27 cellular contexts compared by ENCODE assay signal in genomic region chr4:126007142-126007541, GRCh38.
"Had no signal": no experiment of that assay in that cellular context is flagged by ENCODE, and none has a peak within 500 bp of the region (broad histone marks: within the 10 kb centered on the region; RNA-seq: fewer than 3 reads in every experiment).

No MANE protein-coding gene starts in this region.

- H3K27ac ChIP-seq: stomach, suprapubic skin, testis, thoracic aorta, thyroid gland, tibial artery, tibial nerve, transverse colon, upper lobe of left lung, upper lobe of right lung, uterus, vagina had no signal

- H3K4me1 ChIP-seq: stomach, suprapubic skin, testis, thyroid gland, tibial nerve, transverse colon, upper lobe of left lung, upper lobe of right lung, uterus, vagina had no signal

- FAIRE-seq: urothelium cell line had no signal

- ATAC-seq: stimulated activated effector memory CD8-positive, alpha-beta T cell treated with anti-CD3 and anti-CD28 coated beads, Interleukin-12 subunit alpha, Interleukin-12 subunit beta, amount 100 ng/mL, for 72 hours; stimulated activated memory B cell treated with anti-CD40 and anti-IgM and Interleukin-4, amounts not matched to agents 10 μg/mL and 1 μg/mL and 100 μg/mL, for 72 hours; stimulated activated naive B cell treated with anti-CD40 and anti-IgM and Interleukin-4, amounts not matched to agents 10 μg/mL and 1 μg/mL and 100 μg/mL, for 72 hours; stimulated activated naive CD8-positive, alpha-beta T cell treated with anti-CD3 and anti-CD28 coated beads, Interleukin-15, amount 100 ng/mL, for 72 hours; stimulated activated naive CD8-positive, alpha-beta T cell treated with anti-CD3 and anti-CD28 coated beads, Interleukin-15, Interleukin-2, amounts not matched to agents 100 U/mL and 50 U/mL, for 24 hours; upper lobe of right lung had no signal

- H3K27me3 ChIP-seq: stomach, suprapubic skin, testis, thyroid gland, tibial artery, tibial nerve, transverse colon, upper lobe of left lung, upper lobe of right lung, uterus, vagina had no signal

- H3K4me3 ChIP-seq: stomach, suprapubic skin, testis, thoracic aorta, thyroid gland, tibial artery, tibial nerve, transverse colon, upper lobe of left lung, upper lobe of right lung, uterus, vagina had no signal

- H3K36me3 ChIP-seq: stomach, suprapubic skin, thoracic aorta, thyroid gland, tibial artery, tibial nerve, transverse colon, upper lobe of left lung, upper lobe of right lung, uterus, vagina had no signal

- DNase-seq: stimulated activated CD4-positive, alpha-beta T cell treated with anti-CD3 and anti-CD28 coated beads, Interleukin-2, amount 100 ng/mL, for 48 hours; stimulated activated CD4-positive, alpha-beta T cell treated with anti-CD3 and anti-CD28 coated beads, Interleukin-4, amount 100 ng/mL, for 1 hour; stimulated activated CD4-positive, alpha-beta T cell treated with anti-CD3 and anti-CD28 coated beads, Interleukin-4, amount 100 ng/mL, for 24 hours; stimulated activated CD4-positive, alpha-beta T cell treated with anti-CD3 and anti-CD28 coated beads, Interleukin-4, amount 100 ng/mL, for 4 hours; stimulated activated CD8-positive, alpha-beta memory T cell treated with anti-CD3 and anti-CD28 coated beads, Interleukin-4, amount 100 ng/mL, for 48 hours; stimulated activated naive B cell treated with anti-CD40 and anti-IgM and Interleukin-4, amounts not matched to agents 10 μg/mL and 1 μg/mL and 100 μg/mL, for 72 hours; stimulated activated naive CD4-positive, alpha-beta T cell; stimulated activated naive CD4-positive, alpha-beta T cell treated with Interleukin-2 at 50 U/mL for 16 hours; stimulated activated naive CD8-positive, alpha-beta T cell treated with anti-CD3 and anti-CD28 coated beads, Interleukin-15, amount 100 ng/mL, for 72 hours; stimulated activated naive CD8-positive, alpha-beta T cell treated with anti-CD3 and anti-CD28 coated beads, Interleukin-15, Interleukin-2, amounts not matched to agents 100 U/mL and 50 U/mL, for 24 hours; stomach; substantia nigra; testis; thyroid gland; tibial artery; transverse colon; trophoblast cell; upper lobe of left lung; upper lobe of right lung; uterus had no signal

- H3K9me3 ChIP-seq: testis, thoracic aorta, thyroid gland, transverse colon, upper lobe of right lung, uterus, vagina had no signal
